28 cellular contexts compared by ENCODE assay signal in genomic region chr20:60782959-60783625, GRCh38.
"Had no signal": no experiment of that assay in that cellular context is flagged by ENCODE, and none has a peak within 500 bp of the region (broad histone marks: within the 10 kb centered on the region; RNA-seq: fewer than 3 reads in every experiment).

No MANE protein-coding gene starts in this region.

- H3K27ac ChIP-seq: neural progenitor cell, neutrophil, parathyroid adenoma, psoas muscle, skin epidermis, spleen, suprapubic skin, testis, tibial artery, transverse colon, upper lobe of left lung, uterus had no signal

- H3K36me3 ChIP-seq: neural progenitor cell, neutrophil, spleen, suprapubic skin, tibial artery, transverse colon, upper lobe of left lung, uterus had no signal

- DNase-seq: naive thymus-derived CD4-positive, alpha-beta T cell; natural killer cell; nucleus accumbens; psoas muscle; right cardiac atrium; spleen; stimulated activated CD4-positive, alpha-beta T cell treated with anti-CD3 and anti-CD28 coated beads, Interleukin-12 subunit alpha, Interleukin-12 subunit beta, amount 100 ng/mL, for 4 hours; stimulated activated CD4-positive, alpha-beta T cell treated with anti-CD3 and anti-CD28 coated beads, Interleukin-1b, Interleukin-23, amount 100 ng/mL, for 48 hours; stimulated activated CD4-positive, alpha-beta T cell treated with anti-CD3 and anti-CD28 coated beads, Interleukin-4, amount 100 ng/mL, for 1 hour; stimulated activated CD4-positive, alpha-beta T cell treated with anti-CD3 and anti-CD28 coated beads, Interleukin-4, amount 100 ng/mL, for 4 hours; stimulated activated CD8-positive, alpha-beta memory T cell treated with anti-CD3 and anti-CD28 coated beads, Interleukin-4, amount 100 ng/mL, for 48 hours; stimulated activated naive CD4-positive, alpha-beta T cell; stimulated activated naive CD8-positive, alpha-beta T cell treated with anti-CD3 and anti-CD28 coated beads, Interleukin-15, amount 100 ng/mL, for 72 hours; stimulated activated naive CD8-positive, alpha-beta T cell treated with anti-CD3 and anti-CD28 coated beads, Interleukin-15, Interleukin-2, amounts not matched to agents 100 U/mL and 50 U/mL, for 24 hours; substantia nigra; testis; tibial artery; transverse colon; upper lobe of left lung; uterus had no signal

- ATAC-seq: naive thymus-derived CD4-positive, alpha-beta T cell; psoas muscle; right cardiac atrium; sciatic nerve; stimulated activated memory B cell treated with anti-CD40 and anti-IgM and Interleukin-4, amounts not matched to agents 10 μg/mL and 1 μg/mL and 100 μg/mL, for 72 hours; stimulated activated naive CD8-positive, alpha-beta T cell treated with anti-CD3 and anti-CD28 coated beads, Interleukin-15, amount 100 ng/mL, for 72 hours; stimulated activated naive CD8-positive, alpha-beta T cell treated with anti-CD3 and anti-CD28 coated beads, Interleukin-15, Interleukin-2, amounts not matched to agents 100 U/mL and 50 U/mL, for 24 hours had no signal

- H3K4me3 ChIP-seq: neural progenitor cell, psoas muscle, skin epidermis, smooth muscle cell, spleen, suprapubic skin, testis, tibial artery, transverse colon, upper lobe of left lung, uterus had no signal

- H3K9ac ChIP-seq: neural progenitor cell, parathyroid adenoma had no signal

- H3K27me3 ChIP-seq: neural progenitor cell, spleen, testis, tibial artery, transverse colon, upper lobe of left lung, uterus had no signal

- H3K79me2 ChIP-seq: parathyroid adenoma had no signal

- H3K4me1 ChIP-seq: neural progenitor cell, parathyroid adenoma, psoas muscle, suprapubic skin, testis, tibial artery, transverse colon, upper lobe of left lung, uterus had no signal

- H3K9me3 ChIP-seq: neutrophil, psoas muscle, suprapubic skin, testis, tibial artery, transverse colon, upper lobe of left lung, uterus had no signal

- H2AFZ ChIP-seq: neural progenitor cell, parathyroid adenoma had no signal

- H3K4me2 ChIP-seq: neural progenitor cell, smooth muscle cell had no signal
